Comparison of ENCODE assay signal across 16 cellular contexts in genomic region chr14:38848243-38848642, GRCh38.
DNase-seq lines count a peak whose midpoint lies in the region; ATAC-seq, FAIRE-seq and TF ChIP-seq lines count a peak whose summit lies in the region.
"Had no signal": no experiment of that assay in that cellular context is flagged by ENCODE, and none has a peak within 500 bp of the region (broad histone marks: within the 10 kb centered on the region; RNA-seq: fewer than 3 reads in every experiment).

No MANE protein-coding gene starts in this region.

- ATAC-seq in HepG2 (no peak), right lobe of liver (no peak)
- ATAC-seq: HCT116 had no signal

- in situ Hi-C loops in HepG2 (cut with HindIII; ENCODE audit: extremely low pct_ligation_motif_present, low pct_unique_long_range_greater_than_20kb) = no loop called here

- intact Hi-C loops in HepG2 (cut with micrococcal nuclease; ENCODE audit: unreplicated experiment) (no loop called here), right lobe of liver (cut with DNase I) (no loop called here), dorsolateral prefrontal cortex (cut with DNase I) (no loop called here)

- no TSS peak for BruUV-seq in HepG2 (replicated peaks; lab: Mats Ljungman, UMichigan)

- H3K4me2 ChIP-seq in HepG2 (ENCODE audit: low read depth, low read length) = no peak overlapping the region

- H3K79me2 ChIP-seq in HepG2 (ENCODE audit: insufficient read depth, low read length) = no peaks in the 10 kb centered on the region

- TF ChIP-seq EP300 in HepG2 (IDR thresholded peaks at IDR 0.05; ENCODE audit: low read depth in 2 of 2, low read length in 2 of 2) (no peak), HepG2 (CRISPR knock-in tag; IDR thresholded peaks at IDR 0.05; ENCODE audit: borderline replicate concordance) (no peak)

- DNase-seq in HepG2 (ENCODE audit: low spot score) = no peak
- DNase-seq in right lobe of liver = no peak
- DNase-seq in dorsolateral prefrontal cortex = no peak
- DNase-seq in pons (ENCODE audit: low spot score) = peak; percentile 55
- DNase-seq in activated gamma-delta T cell (lab: John Stamatoyannopoulos, UW) = no peak
- DNase-seq in NCI-H1436 treated with DMSO at 0.1 percent for 48 hours (lab: John Stamatoyannopoulos, UW) = no peak
- DNase-seq in stimulated activated naive CD4-positive, alpha-beta T cell treated with Interleukin-2 at 50 U/mL for 16 hours (lab: John Stamatoyannopoulos, UW) = no peak
- no peak for DNase-seq in SHP77 (lab: John Stamatoyannopoulos, UW)
- DNase-seq: Calu3; CD4-positive, CD25-positive, alpha-beta regulatory T cell; DMS 273 treated with DMSO at 0.1 percent for 48 hours; GM23248 had no signal

- H3K27me3 ChIP-seq in HepG2 (ENCODE audit: control insufficient read depth in 1 of 2, insufficient read depth in 2 of 2, low read length in 2 of 2) = no peaks in the 10 kb centered on the region
- H3K27me3 ChIP-seq in right lobe of liver = no peaks in the 10 kb centered on the region
- no peaks in the 10 kb centered on the region for H3K27me3 ChIP-seq in dorsolateral prefrontal cortex

- TF ChIP-seq RAD21 in HepG2 (CRISPR knock-in tag; IDR thresholded peaks at IDR 0.05) = no peak

- H3K36me3 ChIP-seq in HepG2 (replicated peaks in 1 of 2; ENCODE audit: control insufficient read depth in 1 of 2, insufficient read depth in 2 of 2, low read length in 2 of 2) (no peaks in the 10 kb centered on the region), right lobe of liver (no peaks in the 10 kb centered on the region)

- no peak overlapping the region for H3K9ac ChIP-seq in HepG2 (ENCODE audit: insufficient read depth, low read depth, low read length)
- H3K9ac ChIP-seq: GM23248 had no signal

- no peak overlapping the region for H3K27ac ChIP-seq in HepG2 (ENCODE audit: extremely low read length, insufficient read depth, low read length)
- no peak overlapping the region for H3K27ac ChIP-seq in right lobe of liver
- peak overlapping the region in 53 of 59 donors; percentile 19 to 84 (median 67) for H3K27ac ChIP-seq in dorsolateral prefrontal cortex
- H3K27ac ChIP-seq: 22Rv1, GM23248 had no signal

- POLR2A ChIA-PET in HepG2 (lab: Yijun Ruan, JAX) = no interaction called here

- 31% methylated on average over 2 of the region's 2 CpGs for WGBS in HepG2 (ENCODE audit: low lambda C conversion rate)
- 42% methylated on average over 2 of the region's 2 CpGs for WGBS in right lobe of liver (ENCODE audit: insufficient coverage, low coverage, low lambda C conversion rate, missing lambda C conversion rate)

- H2AFZ ChIP-seq in HepG2 (ENCODE audit: low read length) = no peak overlapping the region
- H2AFZ ChIP-seq: GM23248 had no signal

- FAIRE-seq in HepG2 (lab: Jason Lieb, UNC) = no peak
- FAIRE-seq: GM18507, H54 had no signal

- H3K4me1 ChIP-seq in HepG2 (ENCODE audit: insufficient read depth, low read length) (no peaks in the 10 kb centered on the region), right lobe of liver (no peaks in the 10 kb centered on the region)

- CTCF ChIA-PET in HepG2 (lab: Yijun Ruan, JAX; ENCODE audit: low intra/inter-chr PET ratio, low total read pairs) = no interaction called here

- H4K20me1 ChIP-seq in HepG2 (ENCODE audit: insufficient read depth, low read length) = no peaks in the 10 kb centered on the region

- TF ChIP-seq CTCF in HepG2 (CRISPR knock-in tag; IDR thresholded peaks at IDR 0.05) (no peak), right lobe of liver (IDR thresholded peaks at IDR 0.05) (no peak), dorsolateral prefrontal cortex (IDR thresholded peaks at IDR 0.05 in 54 of 56, conservative IDR thresholded peaks at IDR 0.05 in 2 of 56; ENCODE audit: low read depth in 1 of 56, partially characterized antibody in 56 of 56) (no peak)

- no peak for TF ChIP-seq POLR2A in HepG2 (IDR thresholded peaks at IDR 0.05; ENCODE audit: insufficient read depth in 1 of 2, low read depth in 2 of 2, low read length in 2 of 2)
- no peak for TF ChIP-seq POLR2A in right lobe of liver (IDR thresholded peaks at IDR 0.05)

- H3K9me3 ChIP-seq in HepG2 (ENCODE audit: low read length) = no peaks in the 10 kb centered on the region
- no peaks in the 10 kb centered on the region for H3K9me3 ChIP-seq in right lobe of liver

- H3K4me3 ChIP-seq in HepG2 (replicated peaks in 1 of 3; ENCODE audit: insufficient read depth in 1 of 3, low read depth in 2 of 3, low read length in 3 of 3) = no peak overlapping the region
- no peak overlapping the region for H3K4me3 ChIP-seq in right lobe of liver
- peak overlapping the region in 6 of 59 donors; percentile 8 to 33 (median 18) for H3K4me3 ChIP-seq in dorsolateral prefrontal cortex
- H3K4me3 ChIP-seq: GM23248 had no signal

TF ChIP-seq in HepG2, 621 proteins besides CTCF, POLR2A, EP300 and RAD21:
- TF ChIP-seq MYC (CRISPR knock-in tag; IDR thresholded peaks at IDR 0.05; ENCODE audit: borderline replicate concordance) (no peak), TCF7L2 (IDR thresholded peaks at IDR 0.05; ENCODE audit: low read depth, low read length) (peak; percentile 32; the same call in 1 of the 2 replicates)
- TF ChIP-seq, protein P1, sequence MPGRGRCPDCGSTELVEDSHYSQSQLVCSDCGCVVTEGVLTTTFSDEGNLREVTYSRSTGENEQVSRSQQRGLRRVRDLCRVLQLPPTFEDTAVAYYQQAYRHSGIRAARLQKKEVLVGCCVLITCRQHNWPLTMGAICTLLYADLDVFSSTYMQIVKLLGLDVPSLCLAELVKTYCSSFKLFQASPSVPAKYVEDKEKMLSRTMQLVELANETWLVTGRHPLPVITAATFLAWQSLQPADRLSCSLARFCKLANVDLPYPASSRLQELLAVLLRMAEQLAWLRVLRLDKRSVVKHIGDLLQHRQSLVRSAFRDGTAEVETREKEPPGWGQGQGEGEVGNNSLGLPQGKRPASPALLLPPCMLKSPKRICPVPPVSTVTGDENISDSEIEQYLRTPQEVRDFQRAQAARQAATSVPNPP (CRISPR knock-in tag; IDR thresholded peaks at IDR 0.05) = no peak

Comparison
In these comparisons a context has a peak if more than half of its experiments do, and no peak if none do; other contexts are left out.
1. H3K27ac ChIP-seq: peak in dorsolateral prefrontal cortex (53 of 59); none in HepG2 (single experiment) and right lobe of liver (0 of 3).